9 cellular contexts compared by ENCODE assay signal in the genomic region with DNA sequence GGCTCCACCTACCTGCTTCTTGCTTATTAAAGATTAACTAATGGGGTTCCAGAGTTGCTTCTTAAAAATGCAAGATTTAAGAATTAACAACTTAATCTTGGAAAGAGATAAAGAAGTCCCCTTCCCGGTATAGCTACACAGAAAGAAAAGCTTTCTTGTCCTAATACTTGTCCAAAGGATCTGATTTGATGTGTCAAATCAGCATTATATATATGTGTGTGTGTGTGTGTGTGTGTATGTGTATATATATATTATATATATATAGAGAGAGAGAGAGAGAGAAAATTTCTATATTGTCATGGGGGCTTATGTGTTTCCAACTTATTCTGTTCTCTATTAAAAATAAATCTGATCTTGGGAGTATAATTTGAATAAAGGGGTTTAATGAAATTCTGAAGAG. TPM values are rescaled to one million over a fixed set of nuclear protein-coding genes. Genes with fewer than 3 reads are reported as not detected.
DNase-seq lines count a peak whose midpoint lies in the region; ATAC-seq and TF ChIP-seq lines count a peak whose summit lies in the region.
"Had no signal": no experiment of that assay in that cellular context is flagged by ENCODE, and none has a peak within 500 bp of the region (broad histone marks: within the 10 kb centered on the region; RNA-seq: fewer than 3 reads in every experiment).

No MANE protein-coding gene starts in this region.

- TF ChIP-seq POLR2A in HCT116 (IDR thresholded peaks at IDR 0.05; ENCODE audit: borderline replicate concordance, extremely low read depth, insufficient read depth, insufficient read length) = no peak

- TF ChIP-seq RAD21 in HCT116 (IDR thresholded peaks at IDR 0.05; ENCODE audit: low read depth) = no peak

- H3K4me1 ChIP-seq in HCT116 (ENCODE audit: control insufficient read depth in 1 of 2, insufficient read depth in 2 of 2, low read length in 2 of 2) = peaks cover 8 to 26% of the 10 kb centered on the region in 2 experiments; a peak in 3 of 4 replicates
- peaks cover 5% of the 10 kb centered on the region for H3K4me1 ChIP-seq in iPS-15b (ENCODE audit: control insufficient read depth, insufficient read depth, low read length)

- BruUV-seq in HCT116 (replicated peaks; lab: Mats Ljungman, UMichigan) = no TSS peak

- H3K9me2 ChIP-seq in HCT116 (ENCODE audit: insufficient read depth) = no peaks in the 10 kb centered on the region

- no peak for TF ChIP-seq CTCF in HCT116 (IDR thresholded peaks at IDR 0.05 in 2 of 3, conservative IDR thresholded peaks at IDR 0.05 in 1 of 3; ENCODE audit: borderline replicate concordance in 1 of 3, insufficient read depth in 1 of 3, low read depth in 2 of 3, low read length in 2 of 3)
- no peak for TF ChIP-seq CTCF in activated CD8-positive, alpha-beta T cell treated with anti-CD3 and anti-CD28 coated beads for 36 hours (IDR thresholded peaks at IDR 0.05)

- peaks cover 6% of the 10 kb centered on the region for H3K36me3 Mint-ChIP-seq in activated CD8-positive, alpha-beta T cell treated with anti-CD3 and anti-CD28 coated beads for 36 hours (ENCODE audit: low read depth)
- no peaks in the 10 kb centered on the region for H3K36me3 Mint-ChIP-seq in stimulated activated memory B cell treated with anti-CD40 and anti-IgM and Interleukin-4, amounts not matched to agents 10 μg/mL and 1 μg/mL and 100 μg/mL, for 72 hours

- H3K4me3 Mint-ChIP-seq in activated CD8-positive, alpha-beta T cell treated with anti-CD3 and anti-CD28 coated beads for 36 hours = peak overlapping the region; percentile 86
- peak overlapping the region; percentile 92 for H3K4me3 Mint-ChIP-seq in stimulated activated memory B cell treated with anti-CD40 and anti-IgM and Interleukin-4, amounts not matched to agents 10 μg/mL and 1 μg/mL and 100 μg/mL, for 72 hours

- H3K4me1 Mint-ChIP-seq in activated CD8-positive, alpha-beta T cell treated with anti-CD3 and anti-CD28 coated beads for 36 hours (ENCODE audit: low read depth) = peaks cover 39% of the 10 kb centered on the region
- H3K4me1 Mint-ChIP-seq in stimulated activated memory B cell treated with anti-CD40 and anti-IgM and Interleukin-4, amounts not matched to agents 10 μg/mL and 1 μg/mL and 100 μg/mL, for 72 hours = peaks cover 28% of the 10 kb centered on the region

- peak overlapping the region; percentile 47; the same call in 1 of the 2 replicates for H3K27ac ChIP-seq in HCT116 (ENCODE audit: low read depth, low read length)

- H3K79me2 ChIP-seq in HCT116 (ENCODE audit: insufficient read depth, low read length) = peaks cover 3% of the 10 kb centered on the region

- H3K4me3 ChIP-seq in HCT116 (replicated peaks in 1 of 2; ENCODE audit: low read depth in 1 of 2, low read length in 2 of 2) (peak overlapping the region; percentile 46 to 60), iPS-15b (ENCODE audit: low read depth, low read length) (peak overlapping the region; percentile 66)

- POLR2A ChIA-PET in HCT116 (lab: Charles Lee) = interaction anchor here (0.7 to 1.5 kb wide), 3 partner anchors 15 to 512 kb away, joined by 3 to 5 read pairs (median 3); a partner anchor contains a TSS
- POLR2A ChIA-PET in activated CD8-positive, alpha-beta T cell treated with anti-CD3 and anti-CD28 coated beads for 36 hours (lab: Charles Lee) = interaction anchor here (0.6 to 1.8 kb wide), 5 partner anchors 12 to 261 kb away, joined by 3 to 9 read pairs (median 5); a partner anchor contains a TSS

- RAD21 ChIA-PET in HCT116 (lab: Charles Lee; ENCODE audit: low non-redundant PET in 1 of 2, low total read pairs in 2 of 2, uncharacterized antibody in 2 of 2, unreplicated experiment in 2 of 2) = no interaction called here

- H2AFZ ChIP-seq in HCT116 (ENCODE audit: low read depth, low read length, poor library complexity, severe bottlenecking) = peak overlapping the region; percentile 76

- H3K9ac ChIP-seq in HCT116 (ENCODE audit: low read length) (peak overlapping the region; percentile 54), iPS-15b (ENCODE audit: low read depth, low read length) (peak overlapping the region; percentile 62)

- H3K36me3 ChIP-seq in HCT116 (ENCODE audit: control insufficient read depth in 1 of 2, insufficient read depth in 2 of 2, low read length in 2 of 2) (no peaks in the 10 kb centered on the region), iPS-15b (ENCODE audit: control insufficient read depth, insufficient read depth, low read length) (no peaks in the 10 kb centered on the region)

- peak overlapping the region; percentile 93 for H3K4me2 ChIP-seq in HCT116 (ENCODE audit: low read length)

- CTCF ChIA-PET in HCT116 (lab: Charles Lee) = interaction anchor here (0.9 to 2.4 kb wide), 2 partner anchors 14 to 62 kb away, joined by 3 to 11 read pairs; no protein-coding TSS in a partner anchor
- CTCF ChIA-PET in activated CD8-positive, alpha-beta T cell treated with anti-CD3 and anti-CD28 coated beads for 36 hours (lab: Charles Lee) = interaction anchor here (0.7 to 1.7 kb wide), 6 partner anchors 11 to 193 kb away, joined by 3 to 7 read pairs (median 4); no protein-coding TSS in a partner anchor

- intact Hi-C loops in HCT116 (cut with micrococcal nuclease) = loop anchor here (2.0 to 10.0 kb wide), 2 partner anchors 193 to 359 kb away; no protein-coding TSS in a partner anchor
- intact Hi-C loops in activated CD8-positive, alpha-beta T cell treated with anti-CD3 and anti-CD28 coated beads for 36 hours (cut with micrococcal nuclease) = loop anchor here (5.0 kb wide), 1 partner anchor 61 kb away; no protein-coding TSS in a partner anchor

- peaks cover 1% of the 10 kb centered on the region for H3K27me3 Mint-ChIP-seq in activated CD8-positive, alpha-beta T cell treated with anti-CD3 and anti-CD28 coated beads for 36 hours
- no peaks in the 10 kb centered on the region for H3K27me3 Mint-ChIP-seq in stimulated activated memory B cell treated with anti-CD40 and anti-IgM and Interleukin-4, amounts not matched to agents 10 μg/mL and 1 μg/mL and 100 μg/mL, for 72 hours

- H3K9me3 ChIP-seq in HCT116 (ENCODE audit: control insufficient read depth in 1 of 2, insufficient read depth in 1 of 2, low read depth in 1 of 2, low read length in 2 of 2) = no peaks in the 10 kb centered on the region
- no peaks in the 10 kb centered on the region for H3K9me3 ChIP-seq in iPS-15b (ENCODE audit: control insufficient read depth, insufficient read depth, low read length)

- H3K9me3 Mint-ChIP-seq in activated CD8-positive, alpha-beta T cell treated with anti-CD3 and anti-CD28 coated beads for 36 hours = no peaks in the 10 kb centered on the region
- no peaks in the 10 kb centered on the region for H3K9me3 Mint-ChIP-seq in stimulated activated memory B cell treated with anti-CD40 and anti-IgM and Interleukin-4, amounts not matched to agents 10 μg/mL and 1 μg/mL and 100 μg/mL, for 72 hours

- no peak for ATAC-seq in HCT116
- ATAC-seq in activated CD8-positive, alpha-beta T cell treated with anti-CD3 and anti-CD28 coated beads for 36 hours = no peak
- no peak for ATAC-seq in stimulated activated memory B cell treated with anti-CD40 and anti-IgM and Interleukin-4, amounts not matched to agents 10 μg/mL and 1 μg/mL and 100 μg/mL, for 72 hours
- ATAC-seq in HG02571 (IDR thresholded peaks at IDR 0.05; ENCODE audit: unreplicated experiment) = no peak

- no peaks in the 10 kb centered on the region for H4K20me1 ChIP-seq in HCT116 (ENCODE audit: insufficient read depth)

- H3K27ac Mint-ChIP-seq in activated CD8-positive, alpha-beta T cell treated with anti-CD3 and anti-CD28 coated beads for 36 hours = peak overlapping the region; percentile 88
- H3K27ac Mint-ChIP-seq in stimulated activated memory B cell treated with anti-CD40 and anti-IgM and Interleukin-4, amounts not matched to agents 10 μg/mL and 1 μg/mL and 100 μg/mL, for 72 hours = peak overlapping the region; percentile 83

- no peaks in the 10 kb centered on the region for H3K27me3 ChIP-seq in HCT116 (ENCODE audit: insufficient read depth, low read length)
- H3K27me3 ChIP-seq in iPS-15b (ENCODE audit: control insufficient read depth, insufficient read depth, low read length) = no peaks in the 10 kb centered on the region

- DNase-seq in HCT116 (ENCODE audit: low read depth, low spot score) = no peak
- DNase-seq in activated CD8-positive, alpha-beta T cell treated with anti-CD3 and anti-CD28 coated beads for 36 hours = no peak
- no peak for DNase-seq in NCI-H1092 (lab: John Stamatoyannopoulos, UW)
- no peak for DNase-seq in COR-L47 (lab: John Stamatoyannopoulos, UW)
- no peak for DNase-seq in NCI-H2227 (lab: John Stamatoyannopoulos, UW; ENCODE audit: unreplicated experiment)

TF ChIP-seq in HCT116, 20 proteins besides CTCF, POLR2A, EP300 and RAD21 (continues in another document):
- no peak for TF ChIP-seq ELF1 (IDR thresholded peaks at IDR 0.05; ENCODE audit: borderline replicate concordance, low read depth)
- no peak for TF ChIP-seq ZNF274 (IDR thresholded peaks at IDR 0.05; ENCODE audit: low read depth, low read length)
- no peak for TF ChIP-seq CEBPB (IDR thresholded peaks at IDR 0.05; ENCODE audit: low read depth)
- no peak for TF ChIP-seq EZH2 (IDR thresholded peaks at IDR 0.05)
- TF ChIP-seq TCF7L2 (IDR thresholded peaks at IDR 0.05; ENCODE audit: borderline replicate concordance, extremely low read depth, insufficient read depth, insufficient read length) = no peak
- TF ChIP-seq FOSL1 (IDR thresholded peaks at IDR 0.05; ENCODE audit: low read depth) = no peak
- TF ChIP-seq, protein P1, sequence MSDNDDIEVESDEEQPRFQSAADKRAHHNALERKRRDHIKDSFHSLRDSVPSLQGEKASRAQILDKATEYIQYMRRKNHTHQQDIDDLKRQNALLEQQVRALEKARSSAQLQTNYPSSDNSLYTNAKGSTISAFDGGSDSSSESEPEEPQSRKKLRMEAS (IDR thresholded peaks at IDR 0.05) = no peak
- TF ChIP-seq, protein P2, sequence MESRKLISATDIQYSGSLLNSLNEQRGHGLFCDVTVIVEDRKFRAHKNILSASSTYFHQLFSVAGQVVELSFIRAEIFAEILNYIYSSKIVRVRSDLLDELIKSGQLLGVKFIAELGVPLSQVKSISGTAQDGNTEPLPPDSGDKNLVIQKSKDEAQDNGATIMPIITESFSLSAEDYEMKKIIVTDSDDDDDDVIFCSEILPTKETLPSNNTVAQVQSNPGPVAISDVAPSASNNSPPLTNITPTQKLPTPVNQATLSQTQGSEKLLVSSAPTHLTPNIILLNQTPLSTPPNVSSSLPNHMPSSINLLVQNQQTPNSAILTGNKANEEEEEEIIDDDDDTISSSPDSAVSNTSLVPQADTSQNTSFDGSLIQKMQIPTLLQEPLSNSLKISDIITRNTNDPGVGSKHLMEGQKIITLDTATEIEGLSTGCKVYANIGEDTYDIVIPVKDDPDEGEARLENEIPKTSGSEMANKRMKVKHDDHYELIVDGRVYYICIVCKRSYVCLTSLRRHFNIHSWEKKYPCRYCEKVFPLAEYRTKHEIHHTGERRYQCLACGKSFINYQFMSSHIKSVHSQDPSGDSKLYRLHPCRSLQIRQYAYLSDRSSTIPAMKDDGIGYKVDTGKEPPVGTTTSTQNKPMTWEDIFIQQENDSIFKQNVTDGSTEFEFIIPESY (IDR thresholded peaks at IDR 0.05; ENCODE audit: extremely low read depth, insufficient replicate concordance, low read length) = no peak
- no peak for TF ChIP-seq POLR2AphosphoS5 (IDR thresholded peaks at IDR 0.05; ENCODE audit: low read depth, low read length)

RNA-seq across cellular contexts. Expression of a gene that starts 4.6 kb away (rescaled TPM):
- 73.8 TPM for total RNA-seq in HCT116 (2021; ENCODE audit: unreplicated experiment)
- polyA plus RNA-seq in HCT116 (2012) = 48.2 and 64.6 TPM in 2 replicates
- 10 to 100 TPM; 80.2 to 83.3 TPM for total RNA-seq in activated CD8-positive, alpha-beta T cell treated with anti-CD3 and anti-CD28 coated beads for 36 hours

RNA-seq across cellular contexts. Expression of a gene that starts 33.4 kb away (rescaled TPM):
- total RNA-seq in HCT116 (2021; ENCODE audit: unreplicated experiment) = 0.32 TPM
- polyA plus RNA-seq in HCT116 (2012) = 0.15 and 0.33 TPM in 2 replicates
- total RNA-seq in activated CD8-positive, alpha-beta T cell treated with anti-CD3 and anti-CD28 coated beads for 36 hours = under 1 TPM in 1 of 2 experiments, not detected in 1; 0.11 TPM
- total RNA-seq: pulmonary artery endothelial cell had no signal
